1 cellular context compared by ENCODE assay signal in genomic region chr7:70791341-70791740, GRCh38.
TF ChIP-seq lines count a peak whose summit lies in the region.

No MANE protein-coding gene starts in this region.

TF ChIP-seq in GM12878, 131 proteins besides CTCF, POLR2A, EP300 and RAD21 (continued from another document):
- TF ChIP-seq ZNF592 (IDR thresholded peaks at IDR 0.05): no peak
- TF ChIP-seq CHD2 (IDR thresholded peaks at IDR 0.05; ENCODE audit: borderline replicate concordance, low read depth, low read length): no peak
- TF ChIP-seq MEF2B (IDR thresholded peaks at IDR 0.05; ENCODE audit: partially characterized antibody, poor library complexity, severe bottlenecking): no peak
- no peak for TF ChIP-seq MAX (IDR thresholded peaks at IDR 0.05; ENCODE audit: low read depth, low read length)
- TF ChIP-seq NRF1 (conservative IDR thresholded peaks at IDR 0.05; ENCODE audit: low read depth, low read length): no peak
- no peak for TF ChIP-seq SIN3A (IDR thresholded peaks at IDR 0.05; ENCODE audit: low read depth, low read length)
- no peak for TF ChIP-seq PRDM15 (CRISPR knock-in tag; IDR thresholded peaks at IDR 0.05)
- no peak for TF ChIP-seq WRNIP1 (IDR thresholded peaks at IDR 0.05; ENCODE audit: borderline replicate concordance, low read depth, low read length)
